ENCODE assay signal across 19 cellular contexts in the genomic region with DNA sequence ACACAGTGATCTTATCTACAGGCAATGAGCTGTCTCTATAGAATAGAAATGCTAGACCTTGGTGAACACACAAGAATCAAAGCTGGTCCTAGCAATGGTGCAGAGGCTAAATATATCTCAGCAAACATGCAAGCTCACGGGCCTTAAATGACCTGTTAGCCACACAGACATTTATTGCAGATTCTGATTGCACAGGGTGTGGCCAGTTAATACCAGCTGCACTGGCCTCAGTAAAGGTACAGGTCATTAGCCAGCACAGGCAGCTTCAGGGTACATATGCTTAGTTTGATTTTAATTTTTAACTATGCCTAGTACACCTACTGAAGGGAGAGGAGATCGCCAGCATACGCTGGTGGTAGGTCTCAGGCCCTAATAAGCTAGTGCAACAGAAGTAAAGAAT.
DNase-seq lines count a peak whose midpoint lies in the region; ATAC-seq, FAIRE-seq and TF ChIP-seq lines count a peak whose summit lies in the region.
"Had no signal": no experiment of that assay in that cellular context is flagged by ENCODE, and none has a peak within 500 bp of the region (broad histone marks: within the 10 kb centered on the region; RNA-seq: fewer than 3 reads in every experiment).

No MANE protein-coding gene starts in this region.

- no peak overlapping the region for H3K4me2 ChIP-seq in hepatocyte

- no peaks in the 10 kb centered on the region for H3K9me2 ChIP-seq in hepatocyte (replicated peaks; ENCODE audit: insufficient read depth)

- no peak for FAIRE-seq in small intestine (lab: Jason Lieb, UNC)
- FAIRE-seq: GM12891 had no signal

- H3K36me3 ChIP-seq in hepatocyte (replicated peaks; ENCODE audit: insufficient read depth, low read depth) (no peaks in the 10 kb centered on the region), small intestine (ENCODE audit: control insufficient read depth in 2 of 2, insufficient read depth in 2 of 2, low read length in 2 of 2) (no peaks in the 10 kb centered on the region), HAP-1 (replicated peaks) (no peaks in the 10 kb centered on the region)
- H3K36me3 ChIP-seq: MG63 had no signal

- H3K79me2 ChIP-seq in hepatocyte, result no peaks in the 10 kb centered on the region

- no peak overlapping the region for H3K4me3 ChIP-seq in hepatocyte
- H3K4me3 ChIP-seq in small intestine (ENCODE audit: low read depth in 1 of 2, low read length in 2 of 2), result no peak overlapping the region
- H3K4me3 ChIP-seq in HAP-1, result no peak overlapping the region
- H3K4me3 ChIP-seq: MG63, SK-N-MC had no signal

- TF ChIP-seq CTCF in hepatocyte (IDR thresholded peaks at IDR 0.05; ENCODE audit: poor library complexity), result no peak

- WGBS in hepatocyte (ENCODE audit: low lambda C conversion rate, missing lambda C conversion rate), result 80% methylated on average over 3 of the region's 3 CpGs
- WGBS in small intestine, 3 donors, result 25 to 72% (median 48%) methylated on average over 3 of the region's 3 CpGs

- H3K27ac ChIP-seq in hepatocyte (peak overlapping the region; percentile 6), small intestine (ENCODE audit: low read depth in 1 of 2, low read length in 1 of 2) (no peak overlapping the region)
- H3K27ac ChIP-seq: SK-N-MC had no signal

- ATAC-seq in GM21367 (IDR thresholded peaks at IDR 0.05; ENCODE audit: unreplicated experiment), result no peak
- ATAC-seq in HG02884 (IDR thresholded peaks at IDR 0.05; ENCODE audit: unreplicated experiment), result no peak
- ATAC-seq: Panc1, T-cell had no signal

- no peak overlapping the region for H2AFZ ChIP-seq in hepatocyte

- H4K20me1 ChIP-seq in hepatocyte (ENCODE audit: insufficient read depth, poor library complexity, severe bottlenecking), result no peaks in the 10 kb centered on the region

- H3K4me1 ChIP-seq in hepatocyte (ENCODE audit: insufficient read depth) (no peaks in the 10 kb centered on the region), small intestine (ENCODE audit: control insufficient read depth in 2 of 2, insufficient read depth in 1 of 2, low read depth in 1 of 2, low read length in 1 of 2) (no peaks in the 10 kb centered on the region), HAP-1 (no peaks in the 10 kb centered on the region)

- no peaks in the 10 kb centered on the region for H3K9me3 ChIP-seq in hepatocyte (ENCODE audit: low read depth)
- H3K9me3 ChIP-seq in small intestine (ENCODE audit: control insufficient read depth, low read depth), result no peaks in the 10 kb centered on the region
- H3K9me3 ChIP-seq in HAP-1, result no peaks in the 10 kb centered on the region

- DNase-seq in DMS153 (lab: John Stamatoyannopoulos, UW), result peak; percentile 51
- DNase-seq in DMS153 treated with DMSO at 0.1 percent for 48 hours (lab: John Stamatoyannopoulos, UW; ENCODE audit: unreplicated experiment), result no peak
- peak; percentile 96 for DNase-seq in NCI-H146 (lab: John Stamatoyannopoulos, UW)
- peak; percentile 52 for DNase-seq in hepatocyte (ENCODE audit: low spot score)
- peak; percentile 60 for DNase-seq in small intestine
- DNase-seq in HAP-1 (ENCODE audit: low spot score in 2 of 2), result no peak
- DNase-seq: 8988T, Karpas-422, MG63, NCI-H1048, NCI-H1694 treated with DMSO at 0.1 percent for 48 hours, NCI-H510A, NCI-H82, T-cell had no signal

- in situ Hi-C loops in HAP-1 (cut with MboI; ENCODE audit: low sequenced_read_pairs), result no loop called here

- H3K27me3 ChIP-seq in hepatocyte (no peaks in the 10 kb centered on the region), small intestine (ENCODE audit: control insufficient read depth in 2 of 2, insufficient read depth in 2 of 2, low read length in 2 of 2) (no peaks in the 10 kb centered on the region), HAP-1 (ENCODE audit: low read depth) (no peaks in the 10 kb centered on the region)
- H3K27me3 ChIP-seq: MG63 had no signal

Comparison
In these comparisons a context has a peak if more than half of its experiments do, and no peak if none do; other contexts are left out.
1. DNase-seq: peak in DMS153 (single experiment), NCI-H146 (single experiment), hepatocyte (single experiment) and small intestine (single experiment); none in DMS153 treated with DMSO at 0.1 percent for 48 hours (single experiment) and HAP-1 (0 of 2).